Comparison of ENCODE assay signal across 13 cellular contexts in genomic region chr2:187174582-187174981, GRCh38.
DNase-seq lines count a peak whose midpoint lies in the region; ATAC-seq and TF ChIP-seq lines count a peak whose summit lies in the region.
"Had no signal": no experiment of that assay in that cellular context is flagged by ENCODE, and none has a peak within 500 bp of the region (broad histone marks: within the 10 kb centered on the region; RNA-seq: fewer than 3 reads in every experiment).

No MANE protein-coding gene starts in this region.

- H3K27ac ChIP-seq in AG04450 (ENCODE audit: low read depth, low read length) (no peak overlapping the region), Panc1 (ENCODE audit: low read length) (no peak overlapping the region), upper lobe of left lung (no peak overlapping the region)
- H3K27ac ChIP-seq: left ventricle myocardium inferior, SK-N-MC had no signal

- no peak for DNase-seq in AG04450 (ENCODE audit: low read depth, low spot score)
- DNase-seq in Panc1 (ENCODE audit: low read depth, low spot score): no peak
- DNase-seq in fibroblast of mammary gland (ENCODE audit: low read depth): peak; percentile 6
- DNase-seq in head of caudate nucleus: no peak
- DNase-seq in 8988T: no peak
- DNase-seq in upper lobe of left lung: no peak
- DNase-seq: activated CD4-positive, alpha-beta T cell treated with anti-CD3 and anti-CD28 coated beads, Interleukin-2, amount 50 U/mL, for 48 hours; CD8-positive, alpha-beta memory T cell; left ventricle myocardium inferior; NCI-H2171 treated with DMSO at 0.1 percent for 48 hours had no signal

- H3K4me3 ChIP-seq in AG04450 (ENCODE audit: low read depth, low read length): no peak overlapping the region
- no peak overlapping the region for H3K4me3 ChIP-seq in Panc1 (ENCODE audit: low read depth in 2 of 2, low read length in 2 of 2)
- no peak overlapping the region for H3K4me3 ChIP-seq in fibroblast of mammary gland (ENCODE audit: control insufficient read depth, low read depth, low read length)
- H3K4me3 ChIP-seq in upper lobe of left lung: no peak overlapping the region
- H3K4me3 ChIP-seq: left ventricle myocardium inferior, SK-N-MC had no signal

- H3K27me3 ChIP-seq in AG04450 (ENCODE audit: control insufficient read depth, insufficient read depth, low read length) (no peaks in the 10 kb centered on the region), Panc1 (ENCODE audit: control insufficient read depth, insufficient read depth, low read length) (no peaks in the 10 kb centered on the region), upper lobe of left lung (no peaks in the 10 kb centered on the region)

- TF ChIP-seq CTCF in AG04450 (IDR thresholded peaks at IDR 0.05; ENCODE audit: low read depth, low read length) (peak; percentile 52), GM12873 (IDR thresholded peaks at IDR 0.05; ENCODE audit: insufficient read depth, low read depth, low read length, missing control alignments) (peak; percentile 53), Panc1 (IDR thresholded peaks at IDR 0.05) (peak; percentile 53), fibroblast of mammary gland (conservative IDR thresholded peaks at IDR 0.05; ENCODE audit: control insufficient read depth, insufficient read depth, low read depth, low read length) (peak; percentile 47), upper lobe of left lung (IDR thresholded peaks at IDR 0.05) (no peak)

- no peaks in the 10 kb centered on the region for H3K4me1 ChIP-seq in Panc1 (ENCODE audit: control insufficient read depth, insufficient read depth, low read length)
- peaks cover 0 to under 1% (median 0%) of the 10 kb centered on the region in 4 donors for H3K4me1 ChIP-seq in upper lobe of left lung
- H3K4me1 ChIP-seq: left ventricle myocardium inferior had no signal

- H3K36me3 ChIP-seq in Panc1 (ENCODE audit: control insufficient read depth, insufficient read depth, low read length): no peaks in the 10 kb centered on the region
- no peaks in the 10 kb centered on the region for H3K36me3 ChIP-seq in upper lobe of left lung
- H3K36me3 ChIP-seq: left ventricle myocardium inferior had no signal

- no peak for ATAC-seq in Panc1
- no peak for ATAC-seq in upper lobe of left lung (ENCODE audit: low FRiP score in 2 of 2)
- no peak for ATAC-seq in HG02571 (IDR thresholded peaks at IDR 0.05; ENCODE audit: unreplicated experiment)

- no peak for TF ChIP-seq EP300 in upper lobe of left lung (IDR thresholded peaks at IDR 0.05)

- CTCF ChIA-PET in AG04450 (lab: Charles Lee): interaction anchor here (0.7 to 2.2 kb wide), 3 partner anchors 8 to 312 kb away, joined by 3 to 7 read pairs (median 7); no protein-coding TSS in a partner anchor
- CTCF ChIA-PET in Panc1 (lab: Charles Lee): no interaction called here

- WGBS in upper lobe of left lung, 2 donors: 100% methylated on average over 1 of the region's 1 CpG

- in situ Hi-C loops in Panc1 (cut with HindIII; ENCODE audit: low pct_unique_long_range_greater_than_20kb, low sequenced_read_pairs): no loop called here

- POLR2A ChIA-PET in AG04450 (lab: Yijun Ruan, JAX): no interaction called here
- POLR2A ChIA-PET in Panc1 (lab: Charles Lee): no interaction called here

- no TSS peak for BruUV-seq in Panc1 (replicated peaks; lab: Mats Ljungman, UMichigan)

- no peak for TF ChIP-seq POLR2A in upper lobe of left lung (IDR thresholded peaks at IDR 0.05)

- intact Hi-C loops in Panc1 (cut with micrococcal nuclease; ENCODE audit: unreplicated experiment): no loop called here
- intact Hi-C loops in head of caudate nucleus (cut with DNase I): no loop called here

- H3K9me3 ChIP-seq in AG04450 (ENCODE audit: control insufficient read depth, insufficient read depth, low read length) (no peaks in the 10 kb centered on the region), Panc1 (ENCODE audit: control insufficient read depth, insufficient read depth, low read depth, low read length) (no peaks in the 10 kb centered on the region), upper lobe of left lung (no peaks in the 10 kb centered on the region)

Comparison
In these comparisons a context has a peak if more than half of its experiments do, and no peak if none do; other contexts are left out.
1. CTCF ChIP-seq: peak in AG04450 (single experiment), GM12873 (single experiment), Panc1 (single experiment) and fibroblast of mammary gland (single experiment); none in upper lobe of left lung (0 of 6).